Comparison of ENCODE assay signal across 20 cellular contexts in genomic region chr9:123445116-123445515, GRCh38.
"Had no signal": no experiment of that assay in that cellular context is flagged by ENCODE, and none has a peak within 500 bp of the region (broad histone marks: within the 10 kb centered on the region; RNA-seq: fewer than 3 reads in every experiment).

No MANE protein-coding gene starts in this region.

- H3K9me3 ChIP-seq: esophagus muscularis mucosa, gastrocnemius medialis, heart right ventricle, lower lobe of right lung, neutrophil, psoas muscle, sigmoid colon, uterus had no signal

- H3K4me1 Mint-ChIP-seq: memory B cell; naive thymus-derived CD4-positive, alpha-beta T cell had no signal

- DNase-seq: effector memory CD4-positive, alpha-beta T cell; gastrocnemius medialis; heart right ventricle; hypothalamus; lower lobe of right lung; nephron progenitor cell; psoas muscle; retina; sigmoid colon; stimulated activated CD4-positive, alpha-beta T cell treated with anti-CD3 and anti-CD28 coated beads, Interleukin-2, amount 100 ng/mL, for 48 hours; stimulated activated naive CD4-positive, alpha-beta T cell treated with Interleukin-2 at 50 U/mL for 16 hours; uterus had no signal

- H3K4me1 ChIP-seq: esophagus muscularis mucosa, gastrocnemius medialis, lower lobe of right lung, psoas muscle, sigmoid colon, uterus had no signal

- H3K27me3 ChIP-seq: esophagus muscularis mucosa, gastrocnemius medialis, heart right ventricle, neutrophil, sigmoid colon, uterus had no signal

- H3K36me3 ChIP-seq: gastrocnemius medialis, uterus had no signal

- H3K4me3 Mint-ChIP-seq: memory B cell; naive thymus-derived CD4-positive, alpha-beta T cell; nephron progenitor cell; type B pancreatic cell had no signal

- H3K9me3 Mint-ChIP-seq: memory B cell; naive thymus-derived CD4-positive, alpha-beta T cell; nephron progenitor cell; type B pancreatic cell had no signal

- ATAC-seq: gastrocnemius medialis; heart right ventricle; left lobe of liver; lower lobe of right lung; naive thymus-derived CD4-positive, alpha-beta T cell; psoas muscle had no signal

- H3K27me3 Mint-ChIP-seq: memory B cell; naive thymus-derived CD4-positive, alpha-beta T cell; type B pancreatic cell had no signal

- H3K36me3 Mint-ChIP-seq: type B pancreatic cell had no signal

- H3K27ac ChIP-seq: epithelial cell of prostate, esophagus muscularis mucosa, gastrocnemius medialis, heart right ventricle, lower lobe of right lung, neutrophil, psoas muscle, sigmoid colon, uterus had no signal

- H3K27ac Mint-ChIP-seq: memory B cell; naive thymus-derived CD4-positive, alpha-beta T cell; type B pancreatic cell had no signal

- H3K4me3 ChIP-seq: esophagus muscularis mucosa, gastrocnemius medialis, heart right ventricle, lower lobe of right lung, psoas muscle, sigmoid colon, skin epidermis, uterus had no signal
